ENCODE assay signal across 10 cellular contexts in genomic region chr4:76803522-76803921, GRCh38.
A peak's percentile ranks its signal among the peaks of the same experiment; 100 is the strongest.
DNase-seq lines count a peak whose midpoint lies in the region; ATAC-seq and TF ChIP-seq lines count a peak whose summit lies in the region.
"Had no signal": no experiment of that assay in that cellular context is flagged by ENCODE, and none has a peak within 500 bp of the region (broad histone marks: within the 10 kb centered on the region; RNA-seq: fewer than 3 reads in every experiment).

No MANE protein-coding gene starts in this region.

- intact Hi-C loops in upper lobe of right lung (cut with DNase I), result no loop called here

- H3K4me3 ChIP-seq in upper lobe of right lung, result no peak overlapping the region
- H3K4me3 ChIP-seq: BLaER1, thoracic aorta had no signal

- no peak for TF ChIP-seq CTCF in upper lobe of right lung (IDR thresholded peaks at IDR 0.05)

- ATAC-seq in upper lobe of right lung (no peak), GM18502 (IDR thresholded peaks at IDR 0.05; ENCODE audit: poor library complexity, unreplicated experiment) (no peak)

- peak; percentile 31 for DNase-seq in NCI-H510A treated with DMSO at 0.1 percent for 48 hours (lab: John Stamatoyannopoulos, UW)
- DNase-seq in NCI-H510A (lab: John Stamatoyannopoulos, UW), result no peak
- DNase-seq in SHP77 treated with DMSO at 0.1 percent for 48 hours (lab: John Stamatoyannopoulos, UW), result peak; percentile 27
- DNase-seq in fibroblast of the conjunctiva (ENCODE audit: low read depth), result peak; percentile 34
- no peak for DNase-seq in upper lobe of right lung
- DNase-seq in NK-92 treated with Interleukin-12 subunit alpha and Interleukin-12 subunit beta, amount 100 ng/mL, for 24 hours (lab: John Stamatoyannopoulos, UW), result no peak
- DNase-seq in putamen (ENCODE audit: low spot score), result no peak

- no peaks in the 10 kb centered on the region for H3K36me3 ChIP-seq in upper lobe of right lung
- H3K36me3 ChIP-seq: BLaER1, thoracic aorta had no signal

- H3K4me1 ChIP-seq in upper lobe of right lung, result no peaks in the 10 kb centered on the region

- H3K27ac ChIP-seq in upper lobe of right lung, result peak overlapping the region; percentile 17
- H3K27ac ChIP-seq: BLaER1, thoracic aorta had no signal

- H3K27me3 ChIP-seq in upper lobe of right lung, result no peaks in the 10 kb centered on the region
- H3K27me3 ChIP-seq: BLaER1 had no signal

- peaks cover 7% of the 10 kb centered on the region for H3K9me3 ChIP-seq in upper lobe of right lung

Comparison
In these comparisons a context has a peak if more than half of its experiments do, and no peak if none do; other contexts are left out.
1. DNase-seq: peak in NCI-H510A treated with DMSO at 0.1 percent for 48 hours (single experiment), SHP77 treated with DMSO at 0.1 percent for 48 hours (single experiment) and fibroblast of the conjunctiva (single experiment); none in NCI-H510A (single experiment), upper lobe of right lung (single experiment), NK-92 treated with Interleukin-12 subunit alpha and Interleukin-12 subunit beta, amount 100 ng/mL, for 24 hours (single experiment) and putamen (single experiment).